Comparison of ENCODE assay signal across 33 cellular contexts in the genomic region with DNA sequence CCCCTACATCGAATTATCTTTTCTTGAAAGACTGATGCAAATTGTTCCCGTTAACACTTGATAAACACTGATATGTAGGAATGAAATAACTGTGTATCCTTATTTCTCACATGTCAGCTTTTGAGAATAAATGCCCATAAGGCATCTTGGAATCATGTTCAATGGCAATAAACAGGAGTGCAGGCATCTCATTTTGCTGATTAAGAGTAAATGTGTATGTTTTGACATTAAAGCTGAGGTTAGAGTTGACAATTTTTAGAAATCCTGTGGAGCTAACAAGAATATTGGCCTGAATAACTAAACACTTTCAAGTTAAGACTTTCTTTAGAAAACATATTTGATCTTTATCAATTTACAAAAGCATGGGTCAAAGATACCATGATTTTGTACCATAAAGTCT.
DNase-seq lines count a peak whose midpoint lies in the region; ATAC-seq, FAIRE-seq and TF ChIP-seq lines count a peak whose summit lies in the region.
"Had no signal": no experiment of that assay in that cellular context is flagged by ENCODE, and none has a peak within 500 bp of the region (broad histone marks: within the 10 kb centered on the region; RNA-seq: fewer than 3 reads in every experiment).

No MANE protein-coding gene starts in this region.

- H3K18ac ChIP-seq in mesendoderm (ENCODE audit: low read length): no peak overlapping the region

- H3K27ac ChIP-seq in HepG2 (ENCODE audit: extremely low read length, insufficient read depth, low read length) (no peak overlapping the region), right lobe of liver (no peak overlapping the region), A549 (no peak overlapping the region), K562 (ENCODE audit: extremely low read depth, low read depth, low read length) (no peak overlapping the region), mesendoderm (ENCODE audit: low read depth, low read length) (no peak overlapping the region), Peyer's patch (no peak overlapping the region), colonic mucosa (no peak overlapping the region)
- H3K27ac ChIP-seq: 22Rv1; BLaER1; BLaER1 treated with 17β-estradiol and CSF1 and Interleukin-3, amounts not matched to agents 10 nM and 100 nM; C4-2B had no signal

- ATAC-seq in HepG2 (no peak), right lobe of liver (no peak), A549 (no peak), K562 (no peak), SK-N-SH treated with all-trans-retinoic acid at 6 μM for 48 hours (no peak)
- ATAC-seq: CD8-positive, alpha-beta T cell had no signal

- no peaks in the 10 kb centered on the region for H4K20me1 ChIP-seq in HepG2 (ENCODE audit: insufficient read depth, low read length)
- no peaks in the 10 kb centered on the region for H4K20me1 ChIP-seq in K562 (replicated peaks; ENCODE audit: control insufficient read depth, insufficient read depth, low read length)
- H4K20me1 ChIP-seq: BLaER1; BLaER1 treated with 17β-estradiol and CSF1 and Interleukin-3, amounts not matched to agents 10 nM and 100 nM had no signal

- FAIRE-seq in HepG2 (lab: Jason Lieb, UNC) (no peak), A549 (lab: Jason Lieb, UNC) (no peak), K562 (lab: Jason Lieb, UNC) (no peak)
- FAIRE-seq: D721Med had no signal

- H3K56ac ChIP-seq in mesendoderm (ENCODE audit: low read length): no peak overlapping the region

- H3K9me3 ChIP-seq in HepG2 (ENCODE audit: low read length) (no peaks in the 10 kb centered on the region; the same call in 1 of the 2 replicates), right lobe of liver (no peaks in the 10 kb centered on the region), A549 (no peaks in the 10 kb centered on the region), K562 (replicated peaks; ENCODE audit: control insufficient read depth, insufficient read depth, low read depth, low read length) (no peaks in the 10 kb centered on the region), Peyer's patch (no peaks in the 10 kb centered on the region), colonic mucosa (no peaks in the 10 kb centered on the region)
- H3K9me3 ChIP-seq: BE2C, BLaER1, Caco-2 had no signal

- no peak for TF ChIP-seq RAD21 in HepG2 (CRISPR knock-in tag; IDR thresholded peaks at IDR 0.05)
- no peak for TF ChIP-seq RAD21 in A549 (conservative IDR thresholded peaks at IDR 0.05 in 1 of 2, IDR thresholded peaks at IDR 0.05 in 1 of 2)
- no peak for TF ChIP-seq RAD21 in K562 (CRISPR knock-in tag; conservative IDR thresholded peaks at IDR 0.05 in 1 of 2, IDR thresholded peaks at IDR 0.05 in 1 of 2)

- H3K4me3 ChIP-seq in HepG2 (replicated peaks in 1 of 3; ENCODE audit: insufficient read depth in 1 of 3, low read depth in 2 of 3, low read length in 3 of 3) (no peak overlapping the region), right lobe of liver (no peak overlapping the region), A549 (no peak overlapping the region), K562 (no peak overlapping the region), mesendoderm (ENCODE audit: low read length) (no peak overlapping the region), Peyer's patch (no peak overlapping the region), colonic mucosa (no peak overlapping the region)
- H3K4me3 ChIP-seq: BLaER1; BLaER1 treated with 17β-estradiol and CSF1 and Interleukin-3, amounts not matched to agents 10 nM and 100 nM had no signal

- H2BK15ac ChIP-seq in mesendoderm (replicated peaks; ENCODE audit: low read depth): peak overlapping the region; percentile 74

- H3K4ac ChIP-seq in mesendoderm (ENCODE audit: low read depth, low read length): no peak overlapping the region

- H2BK120ac ChIP-seq in mesendoderm (ENCODE audit: low read depth, low read length): no peak overlapping the region

- CTCF ChIA-PET in HepG2 (lab: Yijun Ruan, JAX; ENCODE audit: low intra/inter-chr PET ratio, low total read pairs): no interaction called here
- CTCF ChIA-PET in A549 (lab: Yijun Ruan, JAX): no interaction called here
- CTCF ChIA-PET in K562 (lab: Yijun Ruan, JAX; ENCODE audit: low intra/inter-chr PET ratio): no interaction called here

- H3K79me2 ChIP-seq in HepG2 (ENCODE audit: insufficient read depth, low read length) (no peaks in the 10 kb centered on the region), K562 (ENCODE audit: control insufficient read depth, insufficient read depth, low read length) (no peaks in the 10 kb centered on the region), mesendoderm (ENCODE audit: control insufficient read depth, insufficient read depth, low read length) (no peaks in the 10 kb centered on the region)

- H3K9me1 ChIP-seq in K562 (ENCODE audit: control insufficient read depth, insufficient read depth, low read length): no peaks in the 10 kb centered on the region

- no peaks in the 10 kb centered on the region for H3K79me1 ChIP-seq in mesendoderm (ENCODE audit: low read length)

- H3K27me3 ChIP-seq in HepG2 (ENCODE audit: control insufficient read depth in 1 of 2, insufficient read depth in 2 of 2, low read length in 2 of 2) (no peaks in the 10 kb centered on the region), right lobe of liver (no peaks in the 10 kb centered on the region), K562 (ENCODE audit: control insufficient read depth in 2 of 2, insufficient read depth in 2 of 2, low read length in 2 of 2) (no peaks in the 10 kb centered on the region), mesendoderm (ENCODE audit: insufficient read depth, low read length, poor library complexity) (no peaks in the 10 kb centered on the region), Peyer's patch (no peaks in the 10 kb centered on the region), colonic mucosa (no peaks in the 10 kb centered on the region)
- H3K27me3 ChIP-seq: BE2C; BLaER1; BLaER1 treated with 17β-estradiol and CSF1 and Interleukin-3, amounts not matched to agents 10 nM and 100 nM had no signal

- no peak overlapping the region for H2AK5ac ChIP-seq in mesendoderm (ENCODE audit: low read length)

- POLR2A ChIA-PET in HepG2 (lab: Yijun Ruan, JAX) (no interaction called here), A549 (lab: Yijun Ruan, JAX) (no interaction called here), K562 (lab: Yijun Ruan, JAX) (no interaction called here)

- H3K4me2 ChIP-seq in HepG2 (ENCODE audit: low read depth, low read length) (no peak overlapping the region), A549 (no peak overlapping the region), K562 (ENCODE audit: insufficient read depth, low read length) (no peak overlapping the region), mesendoderm (ENCODE audit: low read length) (no peak overlapping the region)
- H3K4me2 ChIP-seq: BLaER1; BLaER1 treated with 17β-estradiol and CSF1 and Interleukin-3, amounts not matched to agents 10 nM and 100 nM had no signal

- intact Hi-C loops in HepG2 (cut with micrococcal nuclease; ENCODE audit: unreplicated experiment): no loop called here
- intact Hi-C loops in right lobe of liver (cut with DNase I): no loop called here
- intact Hi-C loops in K562 (cut with micrococcal nuclease): no loop called here
- intact Hi-C loops in colonic mucosa (cut with DNase I): no loop called here

- H2BK5ac ChIP-seq in mesendoderm (ENCODE audit: low read length): no peak overlapping the region

- H3K36me3 ChIP-seq in HepG2 (replicated peaks in 1 of 2; ENCODE audit: control insufficient read depth in 1 of 2, insufficient read depth in 2 of 2, low read length in 2 of 2) (no peaks in the 10 kb centered on the region), right lobe of liver (no peaks in the 10 kb centered on the region), K562 (ENCODE audit: control insufficient read depth, insufficient read depth, low read length) (no peaks in the 10 kb centered on the region), mesendoderm (ENCODE audit: control insufficient read depth, insufficient read depth, low read length) (no peaks in the 10 kb centered on the region), Peyer's patch (no peaks in the 10 kb centered on the region), colonic mucosa (no peaks in the 10 kb centered on the region)
- H3K36me3 ChIP-seq: BE2C; BLaER1; BLaER1 treated with 17β-estradiol and CSF1 and Interleukin-3, amounts not matched to agents 10 nM and 100 nM had no signal

- no peak overlapping the region for H4K5ac ChIP-seq in mesendoderm (ENCODE audit: low read length)

- no peak for TF ChIP-seq CTCF in HepG2 (CRISPR knock-in tag; IDR thresholded peaks at IDR 0.05)
- no peak for TF ChIP-seq CTCF in right lobe of liver (IDR thresholded peaks at IDR 0.05)
- no peak for TF ChIP-seq CTCF in A549 (IDR thresholded peaks at IDR 0.05)
- TF ChIP-seq CTCF in K562 (IDR thresholded peaks at IDR 0.05 in 2 of 3, conservative IDR thresholded peaks at IDR 0.05 in 1 of 3; ENCODE audit: insufficient read depth in 2 of 3, low read depth in 1 of 3, low read length in 3 of 3): no peak
- TF ChIP-seq CTCF in Peyer's patch (IDR thresholded peaks at IDR 0.05): no peak
- no peak for TF ChIP-seq CTCF in colonic mucosa (IDR thresholded peaks at IDR 0.05)

- no TSS peak for BruUV-seq in HepG2 (replicated peaks; lab: Mats Ljungman, UMichigan)
- no TSS peak for BruUV-seq in K562 (replicated peaks; lab: Mats Ljungman, UMichigan)

- no peak for DNase-seq in HepG2 (ENCODE audit: low spot score)
- DNase-seq in right lobe of liver: no peak
- no peak for DNase-seq in A549 (ENCODE audit: low read depth in 1 of 2, low spot score in 1 of 2)
- DNase-seq in K562 (ENCODE audit: extremely low read depth in 1 of 4, low spot score in 3 of 4): no peak
- DNase-seq in mesendoderm: no peak
- no peak for DNase-seq in Peyer's patch
- DNase-seq in colonic mucosa: no peak
- DNase-seq: 8988T; ACHN; AML-193; BE2C; C1 segment of cervical spinal cord; Caco-2; Calu3; CD4-positive, alpha-beta memory T cell; CD4-positive, alpha-beta T cell; CD4-positive, CD25-positive, alpha-beta regulatory T cell; CD8-positive, alpha-beta memory T cell; CD8-positive, alpha-beta T cell; COR-L47; DMS 273 treated with DMSO at 0.1 percent for 48 hours; DMS153; DMS53; DMS79; DMS79 treated with DMSO at 0.1 percent for 48 hours; DND-41; EL had no signal

- in situ Hi-C loops in HepG2 (cut with HindIII; ENCODE audit: extremely low pct_ligation_motif_present, low pct_unique_long_range_greater_than_20kb) (no loop called here), K562 (cut with MboI) (no loop called here)

- no peak overlapping the region for H4K8ac ChIP-seq in mesendoderm (ENCODE audit: low read depth, low read length)

- no peak overlapping the region for H3K9ac ChIP-seq in HepG2 (ENCODE audit: insufficient read depth, low read depth, low read length)
- no peak overlapping the region for H3K9ac ChIP-seq in K562 (ENCODE audit: insufficient read depth in 1 of 2, low read depth in 2 of 2, low read length in 2 of 2)
- no peak overlapping the region for H3K9ac ChIP-seq in mesendoderm (ENCODE audit: low read length)
- no peak overlapping the region for H3K9ac ChIP-seq in colonic mucosa (ENCODE audit: low read depth in 2 of 2, low read length in 2 of 2)
- H3K9ac ChIP-seq: BLaER1; BLaER1 treated with 17β-estradiol and CSF1 and Interleukin-3, amounts not matched to agents 10 nM and 100 nM had no signal

- TF ChIP-seq POLR2A in HepG2 (IDR thresholded peaks at IDR 0.05; ENCODE audit: insufficient read depth in 1 of 2, low read depth in 2 of 2, low read length in 2 of 2) (no peak), right lobe of liver (IDR thresholded peaks at IDR 0.05) (no peak), A549 (IDR thresholded peaks at IDR 0.05; ENCODE audit: low read length) (no peak), K562 (conservative IDR thresholded peaks at IDR 0.05) (no peak), Peyer's patch (IDR thresholded peaks at IDR 0.05) (no peak)

- H3K23ac ChIP-seq in mesendoderm (ENCODE audit: low read length): no peak overlapping the region

- TF ChIP-seq EP300 in HepG2 (IDR thresholded peaks at IDR 0.05; ENCODE audit: low read depth in 2 of 2, low read length in 2 of 2) (no peak), HepG2 (CRISPR knock-in tag; IDR thresholded peaks at IDR 0.05; ENCODE audit: borderline replicate concordance) (no peak), A549 (IDR thresholded peaks at IDR 0.05) (no peak), K562 (IDR thresholded peaks at IDR 0.05; ENCODE audit: low read length) (no peak)

- 24% methylated on average over 2 of the region's 2 CpGs for WGBS in HepG2 (ENCODE audit: low lambda C conversion rate)
- 71% methylated on average over 2 of the region's 2 CpGs for WGBS in right lobe of liver (ENCODE audit: insufficient coverage, low coverage, low lambda C conversion rate, missing lambda C conversion rate)
- 56% methylated on average over 2 of the region's 2 CpGs for WGBS in A549 (ENCODE audit: missing lambda C conversion rate)
- 2% methylated on average over 2 of the region's 2 CpGs for WGBS in K562 (ENCODE audit: insufficient coverage, low coverage, missing lambda C conversion rate)
- WGBS in mesendoderm (ENCODE audit: extremely low coverage, insufficient coverage, low lambda C conversion rate): no CpG with 5 or more reads among the region's 2 CpGs

- H3K4me1 ChIP-seq in HepG2 (ENCODE audit: insufficient read depth, low read length): peaks cover 5% of the 10 kb centered on the region; the same call in 1 of the 2 replicates
- H3K4me1 ChIP-seq in right lobe of liver: no peaks in the 10 kb centered on the region
- H3K4me1 ChIP-seq in A549: peaks cover 7% of the 10 kb centered on the region; the same call in 1 of the 3 replicates
- no peaks in the 10 kb centered on the region for H3K4me1 ChIP-seq in K562 (replicated peaks in 1 of 2; ENCODE audit: control insufficient read depth in 2 of 2, insufficient read depth in 2 of 2, low read length in 2 of 2)
- no peaks in the 10 kb centered on the region for H3K4me1 ChIP-seq in mesendoderm (ENCODE audit: control insufficient read depth, low read depth, low read length)
- no peaks in the 10 kb centered on the region for H3K4me1 ChIP-seq in Peyer's patch
- H3K4me1 ChIP-seq in colonic mucosa: no peaks in the 10 kb centered on the region
- H3K4me1 ChIP-seq: BE2C; BLaER1; BLaER1 treated with 17β-estradiol and CSF1 and Interleukin-3, amounts not matched to agents 10 nM and 100 nM had no signal

- H2AFZ ChIP-seq in HepG2 (ENCODE audit: low read length) (no peak overlapping the region), K562 (ENCODE audit: low read depth, low read length) (no peak overlapping the region)

Comparison
In these comparisons a context has a peak if more than half of its experiments do, and no peak if none do; other contexts are left out.
1. Of the 241 proteins assayed by ChIP-seq in both HepG2 and K562: peak only in HepG2: MAFF and MAFK; only in K562: CAMTA2 and MAFG; in both: none; in neither: 237.